ENCODE assay signal across 14 cellular contexts in the genomic region with DNA sequence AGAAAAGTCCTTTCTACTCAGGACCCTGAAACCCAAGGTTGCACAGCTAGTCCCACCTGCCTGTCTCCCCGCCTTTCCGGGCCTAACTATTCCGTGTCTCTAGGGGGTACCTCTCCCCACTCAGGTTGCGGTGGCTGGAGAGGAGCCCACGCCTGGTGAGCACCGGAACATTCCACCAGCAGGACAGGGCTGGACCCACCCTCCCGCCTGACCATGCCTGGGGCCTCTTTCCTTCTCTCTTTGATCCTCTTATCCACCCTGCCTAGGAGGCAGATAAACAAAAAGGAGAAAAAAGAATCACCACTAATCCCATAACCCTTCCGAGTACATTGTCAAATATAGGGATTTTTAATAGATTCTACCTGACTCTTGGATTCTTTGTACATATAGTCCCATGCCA.
"Had no signal": no experiment of that assay in that cellular context is flagged by ENCODE, and none has a peak within 500 bp of the region (broad histone marks: within the 10 kb centered on the region; RNA-seq: fewer than 3 reads in every experiment).

No MANE protein-coding gene starts in this region.

- H3K4me3 ChIP-seq: smooth muscle cell, tibial artery had no signal

- DNase-seq: activated B cell treated with CpG ODN at 0.5 μM for 24 hours; activated CD4-positive, alpha-beta T cell treated with anti-CD3 and anti-CD28 coated beads, Interleukin-2, amount 50 U/mL, for 48 hours; brain microvascular endothelial cell; cerebellar nuclear complex; erythroblast; hippocampal formation; naive thymus-derived CD4-positive, alpha-beta T cell; nucleus accumbens; right cardiac atrium; tibial artery had no signal

- H3K9me3 Mint-ChIP-seq: activated B cell treated with CpG ODN at 0.5 μM for 24 hours; activated naive CD4-positive, alpha-beta T cell treated with anti-CD3 and anti-CD28 coated beads, Interleukin-2, amount 50 U/mL, for 72 hours; dendritic cell treated with granulocyte-macrophage colony-stimulating factor and Interleukin-4, amounts not matched to agents 40 ng/mL and 50 ng/mL, for 4 days; naive thymus-derived CD4-positive, alpha-beta T cell; T-helper 1 cell treated with Interleukin-12 subunit alpha and Interleukin-12 subunit beta and Interleukin-4 antibody, amounts not matched to agents 30 μg/mL and 1 μg/mL, for 36 hours had no signal

- ATAC-seq: activated naive CD4-positive, alpha-beta T cell treated with anti-CD3 and anti-CD28 coated beads, Interleukin-2, amount 50 U/mL, for 72 hours; naive thymus-derived CD4-positive, alpha-beta T cell; right cardiac atrium had no signal

- H3K36me3 Mint-ChIP-seq: activated naive CD4-positive, alpha-beta T cell treated with anti-CD3 and anti-CD28 coated beads, Interleukin-2, amount 50 U/mL, for 72 hours had no signal

- H3K9me3 ChIP-seq: tibial artery had no signal

- H3K27ac Mint-ChIP-seq: activated B cell treated with CpG ODN at 0.5 μM for 24 hours; dendritic cell treated with granulocyte-macrophage colony-stimulating factor and Interleukin-4, amounts not matched to agents 40 ng/mL and 50 ng/mL, for 4 days; T-helper 1 cell treated with Interleukin-12 subunit alpha and Interleukin-12 subunit beta and Interleukin-4 antibody, amounts not matched to agents 30 μg/mL and 1 μg/mL, for 36 hours had no signal

- H3K4me3 Mint-ChIP-seq: activated B cell treated with CpG ODN at 0.5 μM for 24 hours; dendritic cell treated with granulocyte-macrophage colony-stimulating factor and Interleukin-4, amounts not matched to agents 40 ng/mL and 50 ng/mL, for 4 days; T-helper 1 cell treated with Interleukin-12 subunit alpha and Interleukin-12 subunit beta and Interleukin-4 antibody, amounts not matched to agents 30 μg/mL and 1 μg/mL, for 36 hours had no signal

- H3K27me3 Mint-ChIP-seq: activated B cell treated with CpG ODN at 0.5 μM for 24 hours; naive thymus-derived CD4-positive, alpha-beta T cell had no signal

- H3K27ac ChIP-seq: brain microvascular endothelial cell, tibial artery had no signal

- H3K36me3 ChIP-seq: brain microvascular endothelial cell had no signal

- H3K27me3 ChIP-seq: brain microvascular endothelial cell, tibial artery had no signal

- H3K4me1 ChIP-seq: tibial artery had no signal
